21 cellular contexts compared by ENCODE assay signal in the genomic region with DNA sequence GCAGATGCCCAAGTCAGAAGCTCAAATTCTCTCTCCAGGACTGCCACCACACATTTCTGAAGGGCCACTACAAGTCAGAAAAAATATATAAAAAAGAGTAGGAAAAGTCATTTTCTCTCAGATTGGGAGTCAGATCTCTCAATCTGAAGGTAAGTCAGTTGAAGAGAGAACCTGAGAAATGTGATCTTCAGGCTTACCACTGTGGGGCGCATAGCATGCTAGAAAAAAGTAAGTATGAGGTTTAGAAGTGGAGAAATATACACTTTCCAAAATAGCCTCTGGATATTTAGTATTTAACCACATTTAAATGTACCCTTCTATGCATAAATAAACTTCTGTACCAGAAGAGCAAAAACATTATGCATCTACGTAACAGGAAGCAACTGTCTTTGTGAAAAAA.
DNase-seq lines count a peak whose midpoint lies in the region; ATAC-seq, FAIRE-seq and TF ChIP-seq lines count a peak whose summit lies in the region.
"Had no signal": no experiment of that assay in that cellular context is flagged by ENCODE, and none has a peak within 500 bp of the region (broad histone marks: within the 10 kb centered on the region; RNA-seq: fewer than 3 reads in every experiment).

No MANE protein-coding gene starts in this region.

- WGBS in K562 (ENCODE audit: insufficient coverage, low coverage, missing lambda C conversion rate) = 60% methylated on average over 2 of the region's 2 CpGs

- no peak for TF ChIP-seq EP300 in K562 (IDR thresholded peaks at IDR 0.05; ENCODE audit: low read length)

- no TSS peak for BruUV-seq in K562 (replicated peaks; lab: Mats Ljungman, UMichigan)

- no peaks in the 10 kb centered on the region for H3K4me1 Mint-ChIP-seq in progenitor cell of endocrine pancreas (ENCODE audit: low read depth)
- H3K4me1 Mint-ChIP-seq: CD14-positive monocyte; memory B cell; stimulated activated naive CD8-positive, alpha-beta T cell treated with anti-CD3 and anti-CD28 coated beads, Interleukin-15, amount 100 ng/mL, for 72 hours had no signal

- H3K36me3 Mint-ChIP-seq in progenitor cell of endocrine pancreas (ENCODE audit: insufficient read depth) = no peaks in the 10 kb centered on the region
- H3K36me3 Mint-ChIP-seq: CD14-positive monocyte, memory B cell had no signal

- H3K27ac ChIP-seq in K562 (ENCODE audit: extremely low read depth, low read depth, low read length) = no peak overlapping the region
- H3K27ac ChIP-seq: spleen had no signal

- no peak for TF ChIP-seq POLR2A in K562 (conservative IDR thresholded peaks at IDR 0.05)

- H4K20me1 ChIP-seq in K562 (replicated peaks; ENCODE audit: control insufficient read depth, insufficient read depth, low read length) = no peaks in the 10 kb centered on the region

- H3K4me3 ChIP-seq in K562 = no peak overlapping the region
- H3K4me3 ChIP-seq: HAP-1, spleen had no signal

- H3K4me1 ChIP-seq in K562 (replicated peaks in 1 of 2; ENCODE audit: control insufficient read depth in 2 of 2, insufficient read depth in 2 of 2, low read length in 2 of 2) = no peaks in the 10 kb centered on the region
- H3K4me1 ChIP-seq: HAP-1, spleen had no signal

- no peaks in the 10 kb centered on the region for H3K79me2 ChIP-seq in K562 (ENCODE audit: control insufficient read depth, insufficient read depth, low read length)

- POLR2A ChIA-PET in K562 (lab: Yijun Ruan, JAX) = no interaction called here

- TF ChIP-seq CTCF in K562 (IDR thresholded peaks at IDR 0.05 in 2 of 3, conservative IDR thresholded peaks at IDR 0.05 in 1 of 3; ENCODE audit: insufficient read depth in 2 of 3, low read depth in 1 of 3, low read length in 3 of 3) = 0 out of 6 replicates have a peak, but pooled peaks of 1 of the 3 experiments have one; percentile 8
- TF ChIP-seq CTCF in progenitor cell of endocrine pancreas (IDR thresholded peaks at IDR 0.05; ENCODE audit: unreplicated experiment) = peak; percentile 47
- no peak for TF ChIP-seq CTCF in GM13976 (IDR thresholded peaks at IDR 0.05; ENCODE audit: borderline replicate concordance, control extremely low read depth, extremely low read depth, insufficient read depth, missing control alignments)

- no peaks in the 10 kb centered on the region for H3K9me1 ChIP-seq in K562 (ENCODE audit: control insufficient read depth, insufficient read depth, low read length)

- intact Hi-C loops in K562 (cut with micrococcal nuclease) = no loop called here

- no peaks in the 10 kb centered on the region for H3K36me3 ChIP-seq in K562 (ENCODE audit: control insufficient read depth, insufficient read depth, low read length)
- H3K36me3 ChIP-seq: HAP-1, spleen had no signal

- DNase-seq in DMS53 (lab: John Stamatoyannopoulos, UW) = peak; percentile 35
- no peak for DNase-seq in DMS53 treated with DMSO at 0.1 percent for 48 hours (lab: John Stamatoyannopoulos, UW; ENCODE audit: unreplicated experiment)
- DNase-seq in NCI-H460 (ENCODE audit: extremely low read depth, low read depth) = peak; percentile 5
- no peak for DNase-seq in K562 (ENCODE audit: extremely low read depth in 1 of 4, low spot score in 3 of 4)
- DNase-seq in progenitor cell of endocrine pancreas (ENCODE audit: low spot score, unreplicated experiment) = no peak
- no peak for DNase-seq in putamen (ENCODE audit: low spot score)
- no peak for DNase-seq in GM13976 (ENCODE audit: low spot score)
- DNase-seq: 8988T; activated CD4-positive, alpha-beta T cell treated with anti-CD3 and anti-CD28 coated beads for 4 hours; activated naive CD4-positive, alpha-beta T cell treated with anti-CD3 and anti-CD28 coated beads, Interleukin-2, amount 50 U/mL, for 16 hours; DND-41; effector memory CD8-positive, alpha-beta T cell; foreskin fibroblast; NCI-H1417 treated with DMSO at 0.1 percent for 48 hours; NCI-H510A treated with DMSO at 0.1 percent for 48 hours; spleen; stimulated activated naive CD8-positive, alpha-beta T cell treated with anti-CD3 and anti-CD28 coated beads, Interleukin-15, amount 100 ng/mL, for 72 hours had no signal

- peak; percentile 75 for FAIRE-seq in K562 (lab: Jason Lieb, UNC)

- no peak overlapping the region for H3K9ac ChIP-seq in K562 (ENCODE audit: insufficient read depth in 1 of 2, low read depth in 2 of 2, low read length in 2 of 2)

- no peak overlapping the region for H2AFZ ChIP-seq in K562 (ENCODE audit: low read depth, low read length)

- no peak overlapping the region for H3K4me3 Mint-ChIP-seq in progenitor cell of endocrine pancreas (ENCODE audit: low read depth)
- H3K4me3 Mint-ChIP-seq: CD14-positive monocyte; effector memory CD8-positive, alpha-beta T cell; memory B cell; stimulated activated naive CD8-positive, alpha-beta T cell treated with anti-CD3 and anti-CD28 coated beads, Interleukin-15, amount 100 ng/mL, for 72 hours had no signal

- ATAC-seq in K562 (no peak), HG03025 (IDR thresholded peaks at IDR 0.05; ENCODE audit: low FRiP score, unreplicated experiment) (no peak)
- ATAC-seq: effector memory CD8-positive, alpha-beta T cell; stimulated activated naive CD8-positive, alpha-beta T cell treated with anti-CD3 and anti-CD28 coated beads, Interleukin-15, amount 100 ng/mL, for 72 hours had no signal

- H3K4me2 ChIP-seq in K562 (ENCODE audit: insufficient read depth, low read length) = no peak overlapping the region

- no peaks in the 10 kb centered on the region for H3K9me3 ChIP-seq in K562 (replicated peaks; ENCODE audit: control insufficient read depth, insufficient read depth, low read depth, low read length)

- in situ Hi-C loops in K562 (cut with MboI) (no loop called here), GM13976 (cut with MboI; ENCODE audit: low sequenced_read_pairs, unreplicated experiment) (no loop called here)

- TF ChIP-seq RAD21 in K562 (CRISPR knock-in tag; conservative IDR thresholded peaks at IDR 0.05 in 1 of 2, IDR thresholded peaks at IDR 0.05 in 1 of 2) = 0 out of 4 replicates have a peak, but pooled peaks of 1 of the 2 experiments have one; percentile 22

- CTCF ChIA-PET in K562 (lab: Yijun Ruan, JAX; ENCODE audit: low intra/inter-chr PET ratio) = no interaction called here

- no peaks in the 10 kb centered on the region for H3K9me3 Mint-ChIP-seq in progenitor cell of endocrine pancreas (ENCODE audit: low read depth)

- H3K27me3 ChIP-seq in K562 (ENCODE audit: control insufficient read depth in 2 of 2, insufficient read depth in 2 of 2, low read length in 2 of 2) = no peaks in the 10 kb centered on the region; a peak in 1 of 5 replicates
- H3K27me3 ChIP-seq: spleen had no signal

- H3K27ac Mint-ChIP-seq in progenitor cell of endocrine pancreas = no peak overlapping the region
- H3K27ac Mint-ChIP-seq: CD14-positive monocyte; effector memory CD8-positive, alpha-beta T cell; memory B cell; stimulated activated naive CD8-positive, alpha-beta T cell treated with anti-CD3 and anti-CD28 coated beads, Interleukin-15, amount 100 ng/mL, for 72 hours had no signal

- no peaks in the 10 kb centered on the region for H3K27me3 Mint-ChIP-seq in progenitor cell of endocrine pancreas
- H3K27me3 Mint-ChIP-seq: effector memory CD8-positive, alpha-beta T cell; memory B cell; stimulated activated naive CD8-positive, alpha-beta T cell treated with anti-CD3 and anti-CD28 coated beads, Interleukin-15, amount 100 ng/mL, for 72 hours had no signal

TF ChIP-seq in K562, 482 proteins besides CTCF, POLR2A, EP300 and RAD21:
- TF ChIP-seq DMBX1 (CRISPR knock-in tag; IDR thresholded peaks at IDR 0.05; ENCODE audit: borderline replicate concordance) (no peak), PCBP1 (IDR thresholded peaks at IDR 0.05; ENCODE audit: low read depth, low read length, poor library complexity, severe bottlenecking) (no peak), SAFB (IDR thresholded peaks at IDR 0.05; ENCODE audit: borderline replicate concordance, low read depth, low read length) (no peak), ZFP36 (IDR thresholded peaks at IDR 0.05; ENCODE audit: low read depth, low read length, partially characterized antibody) (no peak), ERF (CRISPR knock-in tag; IDR thresholded peaks at IDR 0.05) (no peak), RHOXF2B (CRISPR knock-in tag; conservative IDR thresholded peaks at IDR 0.05) (no peak)

Comparison
In these comparisons a context has a peak if more than half of its experiments do, and no peak if none do; other contexts are left out.
1. DNase-seq: peak in DMS53 (single experiment) and NCI-H460 (single experiment); none in DMS53 treated with DMSO at 0.1 percent for 48 hours (single experiment), K562 (0 of 4), progenitor cell of endocrine pancreas (single experiment), putamen (single experiment) and GM13976 (single experiment).